ENCODE assay signal across 1 cellular context in the genomic region with DNA sequence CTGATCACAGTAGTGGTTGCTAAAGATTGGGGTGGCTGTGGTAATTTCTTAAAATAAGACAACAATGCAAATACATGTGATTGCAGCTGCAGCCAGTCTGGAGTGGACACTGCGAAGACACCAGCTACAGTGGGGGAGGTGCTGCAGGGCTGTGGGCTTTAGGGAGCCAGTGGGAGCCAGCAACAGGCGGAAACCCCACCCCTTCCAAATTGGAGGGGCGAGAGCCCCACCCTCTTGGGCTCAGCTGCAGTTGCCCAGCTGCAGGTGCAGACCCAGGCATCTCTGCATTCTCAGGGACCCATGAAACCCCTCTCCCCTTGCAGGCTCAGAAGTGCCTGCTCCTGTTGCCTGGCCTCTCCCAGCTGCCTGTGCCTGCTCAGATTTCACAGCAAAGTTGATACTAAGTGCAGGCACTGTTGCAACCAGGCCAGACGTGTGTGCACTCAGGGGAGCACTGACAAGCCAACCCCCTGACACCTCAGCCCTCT.
TF ChIP-seq lines count a peak whose summit lies in the region.

No MANE protein-coding gene starts in this region.

TF ChIP-seq in HepG2, 621 proteins besides CTCF, POLR2A, EP300 and RAD21 (continued from another document):
- TF ChIP-seq, protein P1, sequence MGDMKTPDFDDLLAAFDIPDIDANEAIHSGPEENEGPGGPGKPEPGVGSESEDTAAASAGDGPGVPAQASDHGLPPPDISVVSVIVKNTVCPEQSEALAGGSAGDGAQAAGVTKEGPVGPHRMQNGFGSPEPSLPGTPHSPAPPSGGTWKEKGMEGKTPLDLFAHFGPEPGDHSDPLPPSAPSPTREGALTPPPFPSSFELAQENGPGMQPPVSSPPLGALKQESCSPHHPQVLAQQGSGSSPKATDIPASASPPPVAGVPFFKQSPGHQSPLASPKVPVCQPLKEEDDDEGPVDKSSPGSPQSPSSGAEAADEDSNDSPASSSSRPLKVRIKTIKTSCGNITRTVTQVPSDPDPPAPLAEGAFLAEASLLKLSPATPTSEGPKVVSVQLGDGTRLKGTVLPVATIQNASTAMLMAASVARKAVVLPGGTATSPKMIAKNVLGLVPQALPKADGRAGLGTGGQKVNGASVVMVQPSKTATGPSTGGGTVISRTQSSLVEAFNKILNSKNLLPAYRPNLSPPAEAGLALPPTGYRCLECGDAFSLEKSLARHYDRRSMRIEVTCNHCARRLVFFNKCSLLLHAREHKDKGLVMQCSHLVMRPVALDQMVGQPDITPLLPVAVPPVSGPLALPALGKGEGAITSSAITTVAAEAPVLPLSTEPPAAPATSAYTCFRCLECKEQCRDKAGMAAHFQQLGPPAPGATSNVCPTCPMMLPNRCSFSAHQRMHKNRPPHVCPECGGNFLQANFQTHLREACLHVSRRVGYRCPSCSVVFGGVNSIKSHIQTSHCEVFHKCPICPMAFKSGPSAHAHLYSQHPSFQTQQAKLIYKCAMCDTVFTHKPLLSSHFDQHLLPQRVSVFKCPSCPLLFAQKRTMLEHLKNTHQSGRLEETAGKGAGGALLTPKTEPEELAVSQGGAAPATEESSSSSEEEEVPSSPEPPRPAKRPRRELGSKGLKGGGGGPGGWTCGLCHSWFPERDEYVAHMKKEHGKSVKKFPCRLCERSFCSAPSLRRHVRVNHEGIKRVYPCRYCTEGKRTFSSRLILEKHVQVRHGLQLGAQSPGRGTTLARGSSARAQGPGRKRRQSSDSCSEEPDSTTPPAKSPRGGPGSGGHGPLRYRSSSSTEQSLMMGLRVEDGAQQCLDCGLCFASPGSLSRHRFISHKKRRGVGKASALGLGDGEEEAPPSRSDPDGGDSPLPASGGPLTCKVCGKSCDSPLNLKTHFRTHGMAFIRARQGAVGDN (CRISPR knock-in tag; IDR thresholded peaks at IDR 0.05), result 0 out of 2 replicates have a peak, but pooled peaks have one; percentile 13
- TF ChIP-seq GLI4 (CRISPR knock-in tag; IDR thresholded peaks at IDR 0.05; ENCODE audit: borderline replicate concordance) (no peak), NCOA2 (CRISPR knock-in tag; IDR thresholded peaks at IDR 0.05) (no peak), ZNF263 (CRISPR knock-in tag; IDR thresholded peaks at IDR 0.05) (peak; percentile 60), ATAD3A (CRISPR knock-in tag; IDR thresholded peaks at IDR 0.05) (no peak)
- TF ChIP-seq, protein P2, sequence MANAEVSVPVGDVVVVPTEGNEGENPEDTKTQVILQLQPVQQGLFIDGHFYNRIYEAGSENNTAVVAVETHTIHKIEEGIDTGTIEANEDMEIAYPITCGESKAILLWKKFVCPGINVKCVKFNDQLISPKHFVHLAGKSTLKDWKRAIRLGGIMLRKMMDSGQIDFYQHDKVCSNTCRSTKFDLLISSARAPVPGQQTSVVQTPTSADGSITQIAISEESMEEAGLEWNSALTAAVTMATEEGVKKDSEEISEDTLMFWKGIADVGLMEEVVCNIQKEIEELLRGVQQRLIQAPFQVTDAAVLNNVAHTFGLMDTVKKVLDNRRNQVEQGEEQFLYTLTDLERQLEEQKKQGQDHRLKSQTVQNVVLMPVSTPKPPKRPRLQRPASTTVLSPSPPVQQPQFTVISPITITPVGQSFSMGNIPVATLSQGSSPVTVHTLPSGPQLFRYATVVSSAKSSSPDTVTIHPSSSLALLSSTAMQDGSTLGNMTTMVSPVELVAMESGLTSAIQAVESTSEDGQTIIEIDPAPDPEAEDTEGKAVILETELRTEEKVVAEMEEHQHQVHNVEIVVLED (CRISPR knock-in tag; IDR thresholded peaks at IDR 0.05; ENCODE audit: borderline replicate concordance), result no peak
